ENCODE assay signal across 29 cellular contexts in genomic region chr6:72728706-72729343, GRCh38.
"Had no signal": no experiment of that assay in that cellular context is flagged by ENCODE, and none has a peak within 500 bp of the region (broad histone marks: within the 10 kb centered on the region; RNA-seq: fewer than 3 reads in every experiment).

No MANE protein-coding gene starts in this region.

- FAIRE-seq: urothelium cell line had no signal

- H3K36me3 Mint-ChIP-seq: stimulated activated effector memory CD8-positive, alpha-beta T cell treated with anti-CD3 and anti-CD28 coated beads, Interleukin-12 subunit alpha, Interleukin-12 subunit beta, amount 100 ng/mL, for 72 hours; stimulated activated memory B cell treated with anti-CD40 and anti-IgM and Interleukin-4, amounts not matched to agents 10 μg/mL and 1 μg/mL and 100 μg/mL, for 72 hours; stimulated activated naive B cell treated with anti-CD40 and anti-IgM and Interleukin-4, amounts not matched to agents 10 μg/mL and 1 μg/mL and 100 μg/mL, for 72 hours; type B pancreatic cell had no signal

- H3K4me3 ChIP-seq: stomach, suprapubic skin, testis, thoracic aorta, thyroid gland, tibial artery, tibial nerve, transverse colon, upper lobe of left lung, upper lobe of right lung, uterus, vagina had no signal

- H3K4me3 Mint-ChIP-seq: stimulated activated effector memory CD8-positive, alpha-beta T cell treated with anti-CD3 and anti-CD28 coated beads, Interleukin-12 subunit alpha, Interleukin-12 subunit beta, amount 100 ng/mL, for 72 hours; stimulated activated memory B cell treated with anti-CD40 and anti-IgM and Interleukin-4, amounts not matched to agents 10 μg/mL and 1 μg/mL and 100 μg/mL, for 72 hours; stimulated activated naive B cell treated with anti-CD40 and anti-IgM and Interleukin-4, amounts not matched to agents 10 μg/mL and 1 μg/mL and 100 μg/mL, for 72 hours; stimulated activated naive CD8-positive, alpha-beta T cell treated with anti-CD3 and anti-CD28 coated beads, Interleukin-15, amount 100 ng/mL, for 72 hours; stimulated activated naive CD8-positive, alpha-beta T cell treated with anti-CD3 and anti-CD28 coated beads, Interleukin-15, Interleukin-2, amounts not matched to agents 100 ng/mL and 50 ng/mL, for 24 hours; type B pancreatic cell had no signal

- ATAC-seq: stimulated activated effector memory CD8-positive, alpha-beta T cell treated with anti-CD3 and anti-CD28 coated beads, Interleukin-12 subunit alpha, Interleukin-12 subunit beta, amount 100 ng/mL, for 72 hours; stimulated activated memory B cell treated with anti-CD40 and anti-IgM and Interleukin-4, amounts not matched to agents 10 μg/mL and 1 μg/mL and 100 μg/mL, for 72 hours; stimulated activated naive B cell treated with anti-CD40 and anti-IgM and Interleukin-4, amounts not matched to agents 10 μg/mL and 1 μg/mL and 100 μg/mL, for 72 hours; stimulated activated naive CD8-positive, alpha-beta T cell treated with anti-CD3 and anti-CD28 coated beads, Interleukin-15, amount 100 ng/mL, for 72 hours; stimulated activated naive CD8-positive, alpha-beta T cell treated with anti-CD3 and anti-CD28 coated beads, Interleukin-15, Interleukin-2, amounts not matched to agents 100 U/mL and 50 U/mL, for 24 hours; upper lobe of right lung had no signal

- H3K27me3 ChIP-seq: stomach, suprapubic skin, testis, thyroid gland, tibial artery, tibial nerve, transverse colon, upper lobe of left lung, upper lobe of right lung, uterus, vagina had no signal

- H3K27ac Mint-ChIP-seq: stimulated activated effector memory CD8-positive, alpha-beta T cell treated with anti-CD3 and anti-CD28 coated beads, Interleukin-12 subunit alpha, Interleukin-12 subunit beta, amount 100 ng/mL, for 72 hours; stimulated activated memory B cell treated with anti-CD40 and anti-IgM and Interleukin-4, amounts not matched to agents 10 μg/mL and 1 μg/mL and 100 μg/mL, for 72 hours; stimulated activated naive B cell treated with anti-CD40 and anti-IgM and Interleukin-4, amounts not matched to agents 10 μg/mL and 1 μg/mL and 100 μg/mL, for 72 hours; stimulated activated naive CD8-positive, alpha-beta T cell treated with anti-CD3 and anti-CD28 coated beads, Interleukin-15, amount 100 ng/mL, for 72 hours; stimulated activated naive CD8-positive, alpha-beta T cell treated with anti-CD3 and anti-CD28 coated beads, Interleukin-15, Interleukin-2, amounts not matched to agents 100 ng/mL and 50 ng/mL, for 24 hours; type B pancreatic cell had no signal

- H3K9me3 ChIP-seq: stomach, suprapubic skin, testis, thoracic aorta, thyroid gland, tibial artery, tibial nerve, transverse colon, upper lobe of left lung, upper lobe of right lung, uterus, vagina had no signal

- DNase-seq: stimulated activated CD4-positive, alpha-beta T cell treated with anti-CD3 and anti-CD28 coated beads, Interleukin-2, amount 100 ng/mL, for 48 hours; stimulated activated CD4-positive, alpha-beta T cell treated with anti-CD3 and anti-CD28 coated beads, Interleukin-4, amount 100 ng/mL, for 1 hour; stimulated activated CD4-positive, alpha-beta T cell treated with anti-CD3 and anti-CD28 coated beads, Interleukin-4, amount 100 ng/mL, for 24 hours; stimulated activated CD4-positive, alpha-beta T cell treated with anti-CD3 and anti-CD28 coated beads, Interleukin-4, amount 100 ng/mL, for 4 hours; stimulated activated CD8-positive, alpha-beta memory T cell treated with anti-CD3 and anti-CD28 coated beads, Interleukin-4, amount 100 ng/mL, for 48 hours; stimulated activated naive B cell treated with anti-CD40 and anti-IgM and Interleukin-4, amounts not matched to agents 10 μg/mL and 1 μg/mL and 100 μg/mL, for 72 hours; stimulated activated naive CD4-positive, alpha-beta T cell; stimulated activated naive CD4-positive, alpha-beta T cell treated with Interleukin-2 at 50 U/mL for 16 hours; stimulated activated naive CD8-positive, alpha-beta T cell treated with anti-CD3 and anti-CD28 coated beads, Interleukin-15, amount 100 ng/mL, for 72 hours; stimulated activated naive CD8-positive, alpha-beta T cell treated with anti-CD3 and anti-CD28 coated beads, Interleukin-15, Interleukin-2, amounts not matched to agents 100 U/mL and 50 U/mL, for 24 hours; stomach; substantia nigra; testis; thyroid gland; tibial artery; transverse colon; trophoblast cell; upper lobe of left lung; upper lobe of right lung; uterus had no signal

- H3K27me3 Mint-ChIP-seq: stimulated activated memory B cell treated with anti-CD40 and anti-IgM and Interleukin-4, amounts not matched to agents 10 μg/mL and 1 μg/mL and 100 μg/mL, for 72 hours; stimulated activated naive B cell treated with anti-CD40 and anti-IgM and Interleukin-4, amounts not matched to agents 10 μg/mL and 1 μg/mL and 100 μg/mL, for 72 hours; stimulated activated naive CD8-positive, alpha-beta T cell treated with anti-CD3 and anti-CD28 coated beads, Interleukin-15, amount 100 ng/mL, for 72 hours; stimulated activated naive CD8-positive, alpha-beta T cell treated with anti-CD3 and anti-CD28 coated beads, Interleukin-15, Interleukin-2, amounts not matched to agents 100 ng/mL and 50 ng/mL, for 24 hours; type B pancreatic cell had no signal

- H3K4me1 Mint-ChIP-seq: stimulated activated effector memory CD8-positive, alpha-beta T cell treated with anti-CD3 and anti-CD28 coated beads, Interleukin-12 subunit alpha, Interleukin-12 subunit beta, amount 100 ng/mL, for 72 hours; stimulated activated naive CD8-positive, alpha-beta T cell treated with anti-CD3 and anti-CD28 coated beads, Interleukin-15, amount 100 ng/mL, for 72 hours had no signal

- H3K27ac ChIP-seq: stomach, suprapubic skin, testis, thoracic aorta, thyroid gland, tibial artery, tibial nerve, transverse colon, upper lobe of left lung, upper lobe of right lung, uterus, vagina had no signal

- H3K36me3 ChIP-seq: stomach, suprapubic skin, thoracic aorta, thyroid gland, tibial artery, tibial nerve, transverse colon, upper lobe of left lung, upper lobe of right lung, uterus, vagina had no signal

- H3K9me3 Mint-ChIP-seq: stimulated activated effector memory CD8-positive, alpha-beta T cell treated with anti-CD3 and anti-CD28 coated beads, Interleukin-12 subunit alpha, Interleukin-12 subunit beta, amount 100 ng/mL, for 72 hours; stimulated activated memory B cell treated with anti-CD40 and anti-IgM and Interleukin-4, amounts not matched to agents 10 μg/mL and 1 μg/mL and 100 μg/mL, for 72 hours; stimulated activated naive B cell treated with anti-CD40 and anti-IgM and Interleukin-4, amounts not matched to agents 10 μg/mL and 1 μg/mL and 100 μg/mL, for 72 hours; stimulated activated naive CD8-positive, alpha-beta T cell treated with anti-CD3 and anti-CD28 coated beads, Interleukin-15, Interleukin-2, amounts not matched to agents 100 ng/mL and 50 ng/mL, for 24 hours; type B pancreatic cell had no signal

- H3K4me1 ChIP-seq: stomach, suprapubic skin, testis, thyroid gland, tibial artery, tibial nerve, transverse colon, upper lobe of left lung, upper lobe of right lung, uterus, vagina had no signal
